ENCODE assay signal across 1 cellular context in the genomic region with DNA sequence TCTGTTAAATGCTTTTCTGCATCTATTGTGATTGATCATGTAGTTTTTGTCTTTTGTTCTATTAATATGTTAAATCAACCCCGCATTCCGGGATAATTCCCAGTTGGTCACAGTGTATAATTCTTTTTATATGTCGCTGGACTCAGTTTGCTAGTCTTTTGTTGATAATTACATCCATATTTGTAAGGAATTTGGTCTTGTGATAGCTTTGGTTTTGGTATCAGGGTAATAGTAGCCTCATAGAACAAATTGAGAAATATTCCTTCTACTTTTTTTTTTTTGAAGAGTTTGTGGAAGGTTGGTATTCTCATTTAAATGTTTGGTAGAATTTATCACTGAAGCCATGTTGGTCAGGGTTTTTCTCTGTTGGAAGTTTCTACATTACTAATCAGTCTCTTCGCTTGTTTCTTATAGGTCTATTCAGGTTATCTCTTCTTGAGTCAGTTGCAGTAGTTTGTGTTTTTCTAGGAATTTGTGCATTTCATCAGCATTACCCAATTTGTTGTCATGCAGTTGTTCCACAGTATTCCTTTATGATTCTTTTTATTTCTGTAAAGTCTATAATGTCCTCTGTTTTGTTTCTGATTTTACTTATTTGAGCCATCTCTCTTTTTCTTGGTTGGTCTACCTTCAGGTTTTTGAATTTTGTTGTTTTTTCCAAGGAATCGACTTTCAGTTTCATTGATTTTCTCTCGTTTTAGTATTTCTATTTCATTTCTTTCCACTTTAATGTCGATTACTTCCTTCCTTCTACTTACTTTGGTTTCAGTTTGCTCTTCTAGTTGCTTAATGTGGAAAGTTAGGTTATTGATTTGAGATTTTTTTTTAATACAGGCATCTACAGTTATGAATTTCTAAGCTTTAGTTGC.
TF ChIP-seq lines count a peak whose summit lies in the region.

No MANE protein-coding gene starts in this region.

TF ChIP-seq in GM12878, 131 proteins besides CTCF, POLR2A, EP300 and RAD21 (continued from another document):
- TF ChIP-seq, protein P1, sequence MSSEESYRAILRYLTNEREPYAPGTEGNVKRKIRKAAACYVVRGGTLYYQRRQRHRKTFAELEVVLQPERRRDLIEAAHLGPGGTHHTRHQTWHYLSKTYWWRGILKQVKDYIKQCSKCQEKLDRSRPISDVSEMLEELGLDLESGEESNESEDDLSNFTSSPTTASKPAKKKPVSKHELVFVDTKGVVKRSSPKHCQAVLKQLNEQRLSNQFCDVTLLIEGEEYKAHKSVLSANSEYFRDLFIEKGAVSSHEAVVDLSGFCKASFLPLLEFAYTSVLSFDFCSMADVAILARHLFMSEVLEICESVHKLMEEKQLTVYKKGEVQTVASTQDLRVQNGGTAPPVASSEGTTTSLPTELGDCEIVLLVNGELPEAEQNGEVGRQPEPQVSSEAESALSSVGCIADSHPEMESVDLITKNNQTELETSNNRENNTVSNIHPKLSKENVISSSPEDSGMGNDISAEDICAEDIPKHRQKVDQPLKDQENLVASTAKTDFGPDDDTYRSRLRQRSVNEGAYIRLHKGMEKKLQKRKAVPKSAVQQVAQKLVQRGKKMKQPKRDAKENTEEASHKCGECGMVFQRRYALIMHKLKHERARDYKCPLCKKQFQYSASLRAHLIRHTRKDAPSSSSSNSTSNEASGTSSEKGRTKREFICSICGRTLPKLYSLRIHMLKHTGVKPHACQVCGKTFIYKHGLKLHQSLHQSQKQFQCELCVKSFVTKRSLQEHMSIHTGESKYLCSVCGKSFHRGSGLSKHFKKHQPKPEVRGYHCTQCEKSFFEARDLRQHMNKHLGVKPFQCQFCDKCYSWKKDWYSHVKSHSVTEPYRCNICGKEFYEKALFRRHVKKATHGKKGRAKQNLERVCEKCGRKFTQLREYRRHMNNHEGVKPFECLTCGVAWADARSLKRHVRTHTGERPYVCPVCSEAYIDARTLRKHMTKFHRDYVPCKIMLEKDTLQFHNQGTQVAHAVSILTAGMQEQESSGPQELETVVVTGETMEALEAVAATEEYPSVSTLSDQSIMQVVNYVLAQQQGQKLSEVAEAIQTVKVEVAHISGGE (CRISPR knock-in tag; IDR thresholded peaks at IDR 0.05) = no peak
- TF ChIP-seq CBX3 (IDR thresholded peaks at IDR 0.05; ENCODE audit: borderline replicate concordance, low read depth) = no peak
- TF ChIP-seq LARP7 (IDR thresholded peaks at IDR 0.05) = no peak
- TF ChIP-seq, protein P2, sequence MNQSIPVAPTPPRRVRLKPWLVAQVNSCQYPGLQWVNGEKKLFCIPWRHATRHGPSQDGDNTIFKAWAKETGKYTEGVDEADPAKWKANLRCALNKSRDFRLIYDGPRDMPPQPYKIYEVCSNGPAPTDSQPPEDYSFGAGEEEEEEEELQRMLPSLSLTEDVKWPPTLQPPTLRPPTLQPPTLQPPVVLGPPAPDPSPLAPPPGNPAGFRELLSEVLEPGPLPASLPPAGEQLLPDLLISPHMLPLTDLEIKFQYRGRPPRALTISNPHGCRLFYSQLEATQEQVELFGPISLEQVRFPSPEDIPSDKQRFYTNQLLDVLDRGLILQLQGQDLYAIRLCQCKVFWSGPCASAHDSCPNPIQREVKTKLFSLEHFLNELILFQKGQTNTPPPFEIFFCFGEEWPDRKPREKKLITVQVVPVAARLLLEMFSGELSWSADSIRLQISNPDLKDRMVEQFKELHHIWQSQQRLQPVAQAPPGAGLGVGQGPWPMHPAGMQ (IDR thresholded peaks at IDR 0.05; ENCODE audit: borderline replicate concordance) = no peak
- TF ChIP-seq SIX5 (IDR thresholded peaks at IDR 0.05; ENCODE audit: low read depth, low read length, severe bottlenecking) = no peak
